ENCODE assay signal across 2 cellular contexts in the genomic region with DNA sequence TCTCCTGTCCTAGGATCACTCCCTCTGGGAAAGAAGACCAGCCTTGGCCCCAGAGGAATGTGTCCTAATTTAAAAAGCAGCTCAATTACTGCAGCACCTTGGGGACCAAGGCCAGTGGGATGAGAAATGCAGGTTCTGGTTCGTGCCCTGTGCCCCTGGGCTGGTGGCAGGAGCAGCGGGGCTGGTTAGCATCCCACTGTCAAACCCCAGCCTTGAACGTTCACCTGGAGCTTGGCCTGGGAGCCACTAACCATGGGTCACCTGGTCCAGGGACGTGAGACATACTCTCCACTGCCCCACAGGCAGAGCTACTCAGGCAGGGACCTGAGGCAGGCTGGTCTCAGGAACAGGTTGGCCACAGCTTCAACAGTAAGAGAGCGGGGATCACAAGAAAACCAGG.
TF ChIP-seq lines count a peak whose summit lies in the region.

No MANE protein-coding gene starts in this region.

TF ChIP-seq in HCT116, 20 proteins besides CTCF, POLR2A, EP300 and RAD21:
- TF ChIP-seq EZH2 (IDR thresholded peaks at IDR 0.05) (no peak), CEBPB (IDR thresholded peaks at IDR 0.05; ENCODE audit: low read depth) (no peak), ZFX (IDR thresholded peaks at IDR 0.05) (no peak), SIN3A (IDR thresholded peaks at IDR 0.05; ENCODE audit: low read depth) (no peak), EGR1 (IDR thresholded peaks at IDR 0.05; ENCODE audit: low read depth) (no peak), JUND (IDR thresholded peaks at IDR 0.05) (no peak), ZNF274 (IDR thresholded peaks at IDR 0.05; ENCODE audit: low read depth, low read length) (no peak), TCF7L2 (IDR thresholded peaks at IDR 0.05; ENCODE audit: borderline replicate concordance, extremely low read depth, insufficient read depth, insufficient read length) (no peak), SP1 (IDR thresholded peaks at IDR 0.05; ENCODE audit: low read depth) (no peak), SRF (IDR thresholded peaks at IDR 0.05; ENCODE audit: low read depth) (no peak), FOSL1 (IDR thresholded peaks at IDR 0.05; ENCODE audit: low read depth) (no peak)

TF ChIP-seq in K562, 482 proteins besides CTCF, POLR2A, EP300 and RAD21:
- no peak for TF ChIP-seq STAG1 (CRISPR knock-in tag; IDR thresholded peaks at IDR 0.05; ENCODE audit: borderline replicate concordance)
- TF ChIP-seq FOSL1 (tag; conservative IDR thresholded peaks at IDR 0.05) = no peak
- TF ChIP-seq RBBP5 (IDR thresholded peaks at IDR 0.05; ENCODE audit: borderline replicate concordance, insufficient read depth, low read length, poor library complexity, severe bottlenecking) = peak; percentile 3
TF ChIP-seq in K562: peak in this region for 1.
